Comparison of ENCODE assay signal across 8 cellular contexts in genomic region chr6:20404641-20405032, GRCh38. TPM values are rescaled to one million over a fixed set of nuclear protein-coding genes. Genes with fewer than 3 reads are reported as not detected.
DNase-seq lines count a peak whose midpoint lies in the region; ATAC-seq, FAIRE-seq and TF ChIP-seq lines count a peak whose summit lies in the region.

No MANE protein-coding gene starts in this region.

- H3K18ac ChIP-seq in mesenchymal stem cell (ENCODE audit: low read depth in 1 of 2, low read length in 2 of 2), result peak overlapping the region in 1 of 2 experiments; percentile 100

- no peaks in the 10 kb centered on the region for H3K9me3 Mint-ChIP-seq in stimulated activated memory B cell treated with anti-CD40 and anti-IgM and Interleukin-4, amounts not matched to agents 10 μg/mL and 1 μg/mL and 100 μg/mL, for 72 hours

- peak overlapping the region; percentile 81 for H2BK5ac ChIP-seq in mesenchymal stem cell (ENCODE audit: low read depth, low read length, poor library complexity, severe bottlenecking)

- peak; percentile 3 for FAIRE-seq in A204.1 (lab: Jason Lieb, UNC)

- H3K27ac ChIP-seq in mesenchymal stem cell (ENCODE audit: low read length, poor library complexity, severe bottlenecking), result peak overlapping the region; percentile 96

- no peaks in the 10 kb centered on the region for H3K27me3 Mint-ChIP-seq in stimulated activated memory B cell treated with anti-CD40 and anti-IgM and Interleukin-4, amounts not matched to agents 10 μg/mL and 1 μg/mL and 100 μg/mL, for 72 hours

- H3K4me3 Mint-ChIP-seq in stimulated activated memory B cell treated with anti-CD40 and anti-IgM and Interleukin-4, amounts not matched to agents 10 μg/mL and 1 μg/mL and 100 μg/mL, for 72 hours, result peak overlapping the region; percentile 96

- H3K27ac Mint-ChIP-seq in stimulated activated memory B cell treated with anti-CD40 and anti-IgM and Interleukin-4, amounts not matched to agents 10 μg/mL and 1 μg/mL and 100 μg/mL, for 72 hours, result peak overlapping the region; percentile 97

- H2AK5ac ChIP-seq in mesenchymal stem cell (ENCODE audit: low read length, severe bottlenecking), result no peak overlapping the region

- H3K9me3 ChIP-seq in mesenchymal stem cell (ENCODE audit: control insufficient read depth, low read length), result no peaks in the 10 kb centered on the region

- no peak overlapping the region for H2BK12ac ChIP-seq in mesenchymal stem cell (ENCODE audit: low read length in 2 of 2)

- peak overlapping the region; percentile 95 for H3K4me2 ChIP-seq in mesenchymal stem cell (ENCODE audit: low read length, poor library complexity, severe bottlenecking)

- peaks cover 14% of the 10 kb centered on the region for H3K36me3 Mint-ChIP-seq in stimulated activated memory B cell treated with anti-CD40 and anti-IgM and Interleukin-4, amounts not matched to agents 10 μg/mL and 1 μg/mL and 100 μg/mL, for 72 hours

- H3K23ac ChIP-seq in mesenchymal stem cell (ENCODE audit: low read length in 2 of 2), result no peak overlapping the region

- H2AFZ ChIP-seq in mesenchymal stem cell (ENCODE audit: low read depth, low read length), result no peak overlapping the region

- H3K4ac ChIP-seq in mesenchymal stem cell (ENCODE audit: low read depth in 1 of 2, low read length in 2 of 2), result no peak overlapping the region

- H4K91ac ChIP-seq in mesenchymal stem cell (ENCODE audit: low read length), result no peak overlapping the region

- peaks cover 3 to 8% of the 10 kb centered on the region in 2 experiments for H3K36me3 ChIP-seq in mesenchymal stem cell (ENCODE audit: control insufficient read depth in 1 of 2, insufficient read depth in 2 of 2, low read depth in 1 of 2, low read length in 2 of 2)

- H3K79me1 ChIP-seq in mesenchymal stem cell (replicated peaks; ENCODE audit: low read length, poor library complexity, severe bottlenecking), result peaks cover 1% of the 10 kb centered on the region

- 0% methylated on average over 6 of the region's 6 CpGs for WGBS in mesenchymal stem cell

- peaks cover 39% of the 10 kb centered on the region for H3K4me1 Mint-ChIP-seq in stimulated activated memory B cell treated with anti-CD40 and anti-IgM and Interleukin-4, amounts not matched to agents 10 μg/mL and 1 μg/mL and 100 μg/mL, for 72 hours

- H3K14ac ChIP-seq in mesenchymal stem cell (ENCODE audit: low read length in 2 of 2), result no peak overlapping the region

- TF ChIP-seq CTCF in WI38 (IDR thresholded peaks at IDR 0.05; ENCODE audit: low read depth, low read length), result peak; percentile 74
- peak; percentile 77 for TF ChIP-seq CTCF in choroid plexus epithelial cell (conservative IDR thresholded peaks at IDR 0.05; ENCODE audit: low read depth, low read length)

- peak overlapping the region; percentile 94 for H3K9ac ChIP-seq in mesenchymal stem cell (ENCODE audit: low read length)

- DNase-seq in NCI-H2227 treated with DMSO at 0.1 percent for 48 hours (lab: John Stamatoyannopoulos, UW) (peak; percentile 26), choroid plexus epithelial cell (ENCODE audit: low read depth) (peak; percentile 86), mesenchymal stem cell (peak; percentile 88)

- H2BK15ac ChIP-seq in mesenchymal stem cell (ENCODE audit: low read depth, poor library complexity, severe bottlenecking), result no peak overlapping the region

- ATAC-seq in GM18502 (IDR thresholded peaks at IDR 0.05; ENCODE audit: poor library complexity, unreplicated experiment) (peak; percentile 32), HG03097 (IDR thresholded peaks at IDR 0.05; ENCODE audit: low FRiP score, unreplicated experiment) (peak; percentile 22)
- no peak for ATAC-seq in stimulated activated memory B cell treated with anti-CD40 and anti-IgM and Interleukin-4, amounts not matched to agents 10 μg/mL and 1 μg/mL and 100 μg/mL, for 72 hours

- H3K4me3 ChIP-seq in WI38 (ENCODE audit: low read depth, low read length), result peak overlapping the region; percentile 87
- peak overlapping the region; percentile 78 for H3K4me3 ChIP-seq in choroid plexus epithelial cell (ENCODE audit: low read depth, low read length)
- H3K4me3 ChIP-seq in mesenchymal stem cell (ENCODE audit: insufficient read depth in 1 of 2, low read depth in 1 of 2, low read length in 2 of 2), result peak overlapping the region in 1 of 2 experiments; percentile 89

- no peak overlapping the region for H4K8ac ChIP-seq in mesenchymal stem cell (ENCODE audit: low read length)

- no peaks in the 10 kb centered on the region for H3K27me3 ChIP-seq in mesenchymal stem cell (ENCODE audit: control insufficient read depth in 1 of 2, insufficient read depth in 1 of 2, low read length in 2 of 2)

- H2BK120ac ChIP-seq in mesenchymal stem cell (ENCODE audit: low read depth, low read length), result no peak overlapping the region

- peaks cover 3% of the 10 kb centered on the region for H3K4me1 ChIP-seq in mesenchymal stem cell (ENCODE audit: control insufficient read depth, insufficient read depth, low read depth, low read length)

RNA-seq across cellular contexts. Expression of gene E2F3, which starts 3.0 kb away (rescaled TPM):
- 17.5 TPM for polyA plus RNA-seq in mesenchymal stem cell (2013, experiment 1 of 2)
- polyA plus RNA-seq in mesenchymal stem cell (2013, experiment 2 of 2), result 17.7 TPM

Comparison
In these comparisons a context has a peak if more than half of its experiments do, and no peak if none do; other contexts are left out.
1. DNase-seq: peak in every context shown above with its lines; median percentile 88 in mesenchymal stem cell; 86 in choroid plexus epithelial cell; 26 in NCI-H2227 treated with DMSO at 0.1 percent for 48 hours.